Comparison of ENCODE assay signal across 28 cellular contexts in genomic region chr3:160319322-160319721, GRCh38.
"Had no signal": no experiment of that assay in that cellular context is flagged by ENCODE, and none has a peak within 500 bp of the region (broad histone marks: within the 10 kb centered on the region; RNA-seq: fewer than 3 reads in every experiment).

No MANE protein-coding gene starts in this region.

- H3K4me1 Mint-ChIP-seq: naive thymus-derived CD8-positive, alpha-beta T cell; neural crest cell; stimulated activated effector memory CD8-positive, alpha-beta T cell treated with anti-CD3 and anti-CD28 coated beads, Interleukin-12 subunit alpha, Interleukin-12 subunit beta, amount 100 ng/mL, for 72 hours; stimulated activated naive B cell treated with anti-CD40 and anti-IgM and Interleukin-4, amounts not matched to agents 10 μg/mL and 1 μg/mL and 100 μg/mL, for 72 hours had no signal

- H3K9me3 Mint-ChIP-seq: neural crest cell; stimulated activated naive CD8-positive, alpha-beta T cell treated with anti-CD3 and anti-CD28 coated beads, Interleukin-15, Interleukin-2, amounts not matched to agents 100 ng/mL and 50 ng/mL, for 24 hours; type B pancreatic cell had no signal

- H3K27me3 Mint-ChIP-seq: naive thymus-derived CD8-positive, alpha-beta T cell; natural killer cell treated with Interleukin-12 subunit alpha and Interleukin-12 subunit beta and Interleukin-15 and Interleukin-18, amount 100 ng/mL, for 72 hours; stimulated activated naive B cell treated with anti-CD40 and anti-IgM and Interleukin-4, amounts not matched to agents 10 μg/mL and 1 μg/mL and 100 μg/mL, for 72 hours; stimulated activated naive CD8-positive, alpha-beta T cell treated with anti-CD3 and anti-CD28 coated beads, Interleukin-15, Interleukin-2, amounts not matched to agents 100 ng/mL and 50 ng/mL, for 24 hours; type B pancreatic cell had no signal

- H3K4me3 ChIP-seq: pancreas, prostate gland, right lobe of liver, sigmoid colon, stomach, thoracic aorta, thyroid gland, tibial nerve, upper lobe of right lung, uterus had no signal

- H3K27me3 ChIP-seq: neutrophil, pancreas, right lobe of liver, sigmoid colon, stomach, thyroid gland, tibial nerve, upper lobe of right lung, uterus had no signal

- H3K4me1 ChIP-seq: pancreas, prostate gland, right lobe of liver, sigmoid colon, stomach, thyroid gland, tibial nerve, upper lobe of right lung, uterus had no signal

- DNase-seq: naive thymus-derived CD8-positive, alpha-beta T cell; nephron progenitor cell; nucleus accumbens; pancreas; retina; right cardiac atrium; right lobe of liver; sigmoid colon; small intestine; stimulated activated CD4-positive, alpha-beta T cell treated with anti-CD3 and anti-CD28 coated beads, Interleukin-15, amount 100 ng/mL, for 24 hours; stimulated activated CD4-positive, alpha-beta T cell treated with anti-CD3 and anti-CD28 coated beads, Interleukin-2, amount 100 ng/mL, for 24 hours; stimulated activated CD4-positive, alpha-beta T cell treated with anti-CD3 and anti-CD28 coated beads, Interleukin-2, amount 100 ng/mL, for 48 hours; stimulated activated CD4-positive, alpha-beta T cell treated with anti-CD3 and anti-CD28 coated beads, Interleukin-4, amount 100 ng/mL, for 24 hours; stimulated activated naive B cell treated with anti-CD40 and anti-IgM and Interleukin-4, amounts not matched to agents 10 μg/mL and 1 μg/mL and 100 μg/mL, for 72 hours; stimulated activated naive CD4-positive, alpha-beta T cell treated with Interleukin-2 at 50 U/mL for 16 hours; stomach; thyroid gland; upper lobe of right lung; uterus had no signal

- H3K27ac Mint-ChIP-seq: naive thymus-derived CD8-positive, alpha-beta T cell; natural killer cell treated with Interleukin-12 subunit alpha and Interleukin-12 subunit beta and Interleukin-15 and Interleukin-18, amount 100 ng/mL, for 72 hours; nephron progenitor cell; stimulated activated effector memory CD8-positive, alpha-beta T cell treated with anti-CD3 and anti-CD28 coated beads, Interleukin-12 subunit alpha, Interleukin-12 subunit beta, amount 100 ng/mL, for 72 hours; stimulated activated naive B cell treated with anti-CD40 and anti-IgM and Interleukin-4, amounts not matched to agents 10 μg/mL and 1 μg/mL and 100 μg/mL, for 72 hours; stimulated activated naive CD8-positive, alpha-beta T cell treated with anti-CD3 and anti-CD28 coated beads, Interleukin-15, Interleukin-2, amounts not matched to agents 100 ng/mL and 50 ng/mL, for 24 hours; type B pancreatic cell had no signal

- H3K27ac ChIP-seq: neutrophil, pancreas, prostate gland, right lobe of liver, sigmoid colon, stomach, thoracic aorta, thyroid gland, tibial nerve, upper lobe of right lung, uterus had no signal

- FAIRE-seq: pancreas had no signal

- H3K36me3 ChIP-seq: neutrophil, pancreas, prostate gland, thoracic aorta, uterus had no signal

- H3K36me3 Mint-ChIP-seq: stimulated activated effector memory CD8-positive, alpha-beta T cell treated with anti-CD3 and anti-CD28 coated beads, Interleukin-12 subunit alpha, Interleukin-12 subunit beta, amount 100 ng/mL, for 72 hours had no signal

- H3K9me3 ChIP-seq: neutrophil, pancreas, prostate gland, right lobe of liver, sigmoid colon, stomach, thoracic aorta, thyroid gland, tibial nerve, upper lobe of right lung, uterus had no signal

- H3K4me3 Mint-ChIP-seq: naive thymus-derived CD8-positive, alpha-beta T cell; natural killer cell treated with Interleukin-12 subunit alpha and Interleukin-12 subunit beta and Interleukin-15 and Interleukin-18, amount 100 ng/mL, for 72 hours; nephron progenitor cell; neural crest cell; stimulated activated effector memory CD8-positive, alpha-beta T cell treated with anti-CD3 and anti-CD28 coated beads, Interleukin-12 subunit alpha, Interleukin-12 subunit beta, amount 100 ng/mL, for 72 hours; stimulated activated naive B cell treated with anti-CD40 and anti-IgM and Interleukin-4, amounts not matched to agents 10 μg/mL and 1 μg/mL and 100 μg/mL, for 72 hours; stimulated activated naive CD8-positive, alpha-beta T cell treated with anti-CD3 and anti-CD28 coated beads, Interleukin-15, Interleukin-2, amounts not matched to agents 100 ng/mL and 50 ng/mL, for 24 hours; type B pancreatic cell had no signal
